ENCODE assay signal across 12 cellular contexts in the genomic region with DNA sequence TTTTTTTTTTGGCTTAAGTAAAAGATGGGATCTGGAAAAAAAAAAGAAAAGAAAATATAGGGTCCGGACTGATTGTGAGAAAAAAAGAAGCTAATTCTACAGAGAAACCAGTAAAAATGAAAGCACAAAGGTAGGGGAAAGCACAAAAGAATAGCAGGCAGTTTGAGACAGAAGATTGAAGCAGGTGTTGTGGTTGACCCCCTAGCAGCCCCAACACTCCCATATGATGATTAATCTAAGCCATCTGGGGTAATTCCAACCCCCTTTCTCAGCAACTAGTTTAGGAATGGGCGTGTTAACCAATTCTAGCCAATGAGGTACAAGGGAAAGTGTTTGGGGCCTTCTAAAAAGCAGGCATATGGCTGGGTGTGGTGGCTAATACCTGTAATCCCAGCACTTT.
DNase-seq lines count a peak whose midpoint lies in the region; ATAC-seq and TF ChIP-seq lines count a peak whose summit lies in the region.
"Had no signal": no experiment of that assay in that cellular context is flagged by ENCODE, and none has a peak within 500 bp of the region (broad histone marks: within the 10 kb centered on the region; RNA-seq: fewer than 3 reads in every experiment).

No MANE protein-coding gene starts in this region.

- H3K36me3 ChIP-seq in colonic mucosa, result no peaks in the 10 kb centered on the region

- H3K27ac Mint-ChIP-seq in activated naive CD4-positive, alpha-beta T cell treated with anti-CD3 and anti-CD28 coated beads, Interleukin-2, amount 10 ng/mL, durations not matched to agents 7 days and 5 days, result no peak overlapping the region
- peak overlapping the region; percentile 95 for H3K27ac Mint-ChIP-seq in stimulated activated effector memory CD8-positive, alpha-beta T cell treated with anti-CD3 and anti-CD28 coated beads, Interleukin-12 subunit alpha, Interleukin-12 subunit beta, amount 100 ng/mL, for 72 hours
- H3K27ac Mint-ChIP-seq: B cell had no signal

- ATAC-seq in HG02571 (IDR thresholded peaks at IDR 0.05; ENCODE audit: unreplicated experiment), result peak; percentile 88
- peak; percentile 69 for ATAC-seq in stimulated activated effector memory CD8-positive, alpha-beta T cell treated with anti-CD3 and anti-CD28 coated beads, Interleukin-12 subunit alpha, Interleukin-12 subunit beta, amount 100 ng/mL, for 72 hours

- H3K27ac ChIP-seq in colonic mucosa, result no peak overlapping the region
- H3K27ac ChIP-seq: parathyroid adenoma, tibial artery had no signal

- H3K4me3 ChIP-seq in Jurkat, Clone E6-1 (ENCODE audit: low read length), result no peak overlapping the region
- no peak overlapping the region for H3K4me3 ChIP-seq in colonic mucosa
- H3K4me3 ChIP-seq: tibial artery had no signal

- no peaks in the 10 kb centered on the region for H3K27me3 Mint-ChIP-seq in activated naive CD4-positive, alpha-beta T cell treated with anti-CD3 and anti-CD28 coated beads, Interleukin-2, amount 10 ng/mL, durations not matched to agents 7 days and 5 days
- H3K27me3 Mint-ChIP-seq: B cell had no signal

- H3K36me3 Mint-ChIP-seq in activated naive CD4-positive, alpha-beta T cell treated with anti-CD3 and anti-CD28 coated beads, Interleukin-2, amount 10 ng/mL, durations not matched to agents 7 days and 5 days, result peaks cover 24% of the 10 kb centered on the region
- H3K36me3 Mint-ChIP-seq in stimulated activated effector memory CD8-positive, alpha-beta T cell treated with anti-CD3 and anti-CD28 coated beads, Interleukin-12 subunit alpha, Interleukin-12 subunit beta, amount 100 ng/mL, for 72 hours, result peaks cover 27% of the 10 kb centered on the region

- no peak overlapping the region for H3K9ac ChIP-seq in colonic mucosa (ENCODE audit: low read depth in 2 of 2, low read length in 2 of 2)
- H3K9ac ChIP-seq: parathyroid adenoma had no signal

- TF ChIP-seq CTCF in colonic mucosa (IDR thresholded peaks at IDR 0.05), result no peak

- no peaks in the 10 kb centered on the region for H3K27me3 ChIP-seq in colonic mucosa
- H3K27me3 ChIP-seq: tibial artery had no signal

- H3K4me1 Mint-ChIP-seq in activated naive CD4-positive, alpha-beta T cell treated with anti-CD3 and anti-CD28 coated beads, Interleukin-2, amount 10 ng/mL, durations not matched to agents 7 days and 5 days, result peaks cover 30% of the 10 kb centered on the region
- peaks cover 46% of the 10 kb centered on the region for H3K4me1 Mint-ChIP-seq in stimulated activated effector memory CD8-positive, alpha-beta T cell treated with anti-CD3 and anti-CD28 coated beads, Interleukin-12 subunit alpha, Interleukin-12 subunit beta, amount 100 ng/mL, for 72 hours
- H3K4me1 Mint-ChIP-seq: B cell had no signal

- intact Hi-C loops in colonic mucosa (cut with DNase I), result no loop called here

- no peaks in the 10 kb centered on the region for H3K4me1 ChIP-seq in colonic mucosa
- H3K4me1 ChIP-seq: parathyroid adenoma had no signal

- peaks cover 5% of the 10 kb centered on the region for H3K9me3 Mint-ChIP-seq in activated naive CD4-positive, alpha-beta T cell treated with anti-CD3 and anti-CD28 coated beads, Interleukin-2, amount 10 ng/mL, durations not matched to agents 7 days and 5 days
- H3K9me3 Mint-ChIP-seq in stimulated activated effector memory CD8-positive, alpha-beta T cell treated with anti-CD3 and anti-CD28 coated beads, Interleukin-12 subunit alpha, Interleukin-12 subunit beta, amount 100 ng/mL, for 72 hours, result peaks cover 5% of the 10 kb centered on the region

- H3K9me3 ChIP-seq in colonic mucosa, result no peaks in the 10 kb centered on the region
- H3K9me3 ChIP-seq: tibial artery had no signal

- H3K4me3 Mint-ChIP-seq in activated naive CD4-positive, alpha-beta T cell treated with anti-CD3 and anti-CD28 coated beads, Interleukin-2, amount 10 ng/mL, durations not matched to agents 7 days and 5 days, result no peak overlapping the region
- H3K4me3 Mint-ChIP-seq in stimulated activated effector memory CD8-positive, alpha-beta T cell treated with anti-CD3 and anti-CD28 coated beads, Interleukin-12 subunit alpha, Interleukin-12 subunit beta, amount 100 ng/mL, for 72 hours, result peak overlapping the region; percentile 64
- H3K4me3 Mint-ChIP-seq: B cell had no signal

- CTCF ChIA-PET in activated naive CD4-positive, alpha-beta T cell treated with anti-CD3 and anti-CD28 coated beads, Interleukin-2, amount 10 ng/mL, durations not matched to agents 7 days and 5 days (lab: Charles Lee), result no interaction called here

- peak; percentile 29 for DNase-seq in activated naive CD4-positive, alpha-beta T cell treated with Interleukin-2 at 50 U/mL for 16 hours
- no peak for DNase-seq in activated naive CD4-positive, alpha-beta T cell treated with anti-CD3 and anti-CD28 coated beads, Interleukin-2, amount 10 ng/mL, durations not matched to agents 7 days and 5 days
- DNase-seq in Jurkat, Clone E6-1 (ENCODE audit: low read depth, low spot score), result peak; percentile 71
- DNase-seq in stimulated activated effector memory CD8-positive, alpha-beta T cell treated with anti-CD3 and anti-CD28 coated beads, Interleukin-12 subunit alpha, Interleukin-12 subunit beta, amount 100 ng/mL, for 72 hours (ENCODE audit: low spot score in 2 of 2), result peak in 1 of 2 donors; percentile 61
- no peak for DNase-seq in cerebellar cortex (ENCODE audit: low spot score)
- DNase-seq in ureter (ENCODE audit: low spot score), result no peak
- DNase-seq in colonic mucosa, result no peak
- DNase-seq: Right ventricle myocardium superior, tibial artery had no signal

Comparison
In these comparisons a context has a peak if more than half of its experiments do, and no peak if none do; other contexts are left out.
1. DNase-seq: peak in activated naive CD4-positive, alpha-beta T cell treated with Interleukin-2 at 50 U/mL for 16 hours (single experiment) and Jurkat, Clone E6-1 (single experiment); none in activated naive CD4-positive, alpha-beta T cell treated with anti-CD3 and anti-CD28 coated beads, Interleukin-2, amount 10 ng/mL, durations not matched to agents 7 days and 5 days (single experiment), cerebellar cortex (single experiment), ureter (single experiment) and colonic mucosa (single experiment).